ENCODE assay signal across 29 cellular contexts in the genomic region with DNA sequence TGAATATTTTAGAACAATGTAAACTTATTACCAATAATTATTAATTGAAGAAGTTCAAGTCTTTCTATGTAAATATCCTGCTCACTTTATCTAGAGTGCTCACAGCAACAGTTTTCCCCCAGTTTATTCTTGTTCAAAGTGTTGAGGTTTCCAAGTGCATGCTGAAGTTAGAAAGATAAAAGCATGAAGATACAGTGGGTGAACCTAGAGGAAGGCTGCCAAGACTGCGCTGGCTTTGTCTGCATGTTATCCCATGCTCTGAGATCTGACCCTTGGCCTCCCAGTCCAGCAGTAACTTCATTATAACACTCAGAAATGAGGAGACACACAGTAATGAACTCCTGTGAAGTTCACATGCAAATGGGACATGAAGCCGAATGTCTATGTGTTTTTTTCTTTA.
"Had no signal": no experiment of that assay in that cellular context is flagged by ENCODE, and none has a peak within 500 bp of the region (broad histone marks: within the 10 kb centered on the region; RNA-seq: fewer than 3 reads in every experiment).

No MANE protein-coding gene starts in this region.

- H3K4me1 ChIP-seq: adrenal gland, body of pancreas, gastroesophageal sphincter, left lung, stomach, suprapubic skin, tibial nerve had no signal

- H3K27me3 ChIP-seq: adrenal gland, body of pancreas, gastroesophageal sphincter, left lung, neutrophil, stomach, suprapubic skin, tibial nerve had no signal

- H3K4me1 Mint-ChIP-seq: activated naive CD8-positive, alpha-beta T cell treated with anti-CD3 and anti-CD28 coated beads for 36 hours; nephron; stimulated activated memory B cell treated with anti-CD40 and anti-IgM and Interleukin-4, amounts not matched to agents 10 μg/mL and 1 μg/mL and 100 μg/mL, for 72 hours had no signal

- DNase-seq: activated B cell treated with CpG ODN at 0.5 μM for 24 hours; activated CD8-positive, alpha-beta memory T cell treated with anti-CD3 and anti-CD28 coated beads for 24 hours; activated effector memory CD4-positive, alpha-beta T cell treated with Interleukin-2 at 50 U/mL for 16 hours; activated naive CD4-positive, alpha-beta T cell treated with Interleukin-2 at 50 U/mL for 16 hours; activated naive CD8-positive, alpha-beta T cell treated with anti-CD3 and anti-CD28 coated beads for 36 hours; adrenal gland; aorta; dorsolateral prefrontal cortex; effector memory CD8-positive, alpha-beta T cell; hypothalamus; left lung; stimulated activated CD4-positive, alpha-beta T cell treated with anti-CD3 and anti-CD28 coated beads, Interleukin-1b, Interleukin-23, amount 100 ng/mL, for 48 hours; stimulated activated CD4-positive, alpha-beta T cell treated with anti-CD3 and anti-CD28 coated beads, Interleukin-4, amount 100 ng/mL, for 4 hours; stimulated activated CD8-positive, alpha-beta memory T cell treated with anti-CD3 and anti-CD28 coated beads, Interleukin-4, amount 100 ng/mL, for 48 hours; stomach; SW 1271; T-helper 9 cell had no signal

- H3K4me3 Mint-ChIP-seq: activated B cell treated with CpG ODN at 0.5 μM for 24 hours; activated naive CD8-positive, alpha-beta T cell treated with anti-CD3 and anti-CD28 coated beads for 36 hours; effector memory CD8-positive, alpha-beta T cell; nephron; stimulated activated memory B cell treated with anti-CD40 and anti-IgM and Interleukin-4, amounts not matched to agents 10 μg/mL and 1 μg/mL and 100 μg/mL, for 72 hours; T-helper 1 cell treated with Interleukin-12 subunit alpha and Interleukin-12 subunit beta and Interleukin-4 antibody, amounts not matched to agents 30 μg/mL and 1 μg/mL, for 36 hours had no signal

- H3K36me3 Mint-ChIP-seq: activated naive CD8-positive, alpha-beta T cell treated with anti-CD3 and anti-CD28 coated beads for 36 hours; stimulated activated memory B cell treated with anti-CD40 and anti-IgM and Interleukin-4, amounts not matched to agents 10 μg/mL and 1 μg/mL and 100 μg/mL, for 72 hours had no signal

- H3K27me3 Mint-ChIP-seq: activated B cell treated with CpG ODN at 0.5 μM for 24 hours; stimulated activated memory B cell treated with anti-CD40 and anti-IgM and Interleukin-4, amounts not matched to agents 10 μg/mL and 1 μg/mL and 100 μg/mL, for 72 hours had no signal

- ATAC-seq: body of pancreas; effector memory CD8-positive, alpha-beta T cell; gastroesophageal sphincter; left lung; sciatic nerve; stimulated activated memory B cell treated with anti-CD40 and anti-IgM and Interleukin-4, amounts not matched to agents 10 μg/mL and 1 μg/mL and 100 μg/mL, for 72 hours had no signal

- H3K9me3 Mint-ChIP-seq: activated B cell treated with CpG ODN at 0.5 μM for 24 hours; activated naive CD8-positive, alpha-beta T cell treated with anti-CD3 and anti-CD28 coated beads for 36 hours; effector memory CD8-positive, alpha-beta T cell; nephron; stimulated activated memory B cell treated with anti-CD40 and anti-IgM and Interleukin-4, amounts not matched to agents 10 μg/mL and 1 μg/mL and 100 μg/mL, for 72 hours; T-helper 1 cell treated with Interleukin-12 subunit alpha and Interleukin-12 subunit beta and Interleukin-4 antibody, amounts not matched to agents 30 μg/mL and 1 μg/mL, for 36 hours had no signal

- H3K27ac ChIP-seq: adrenal gland, body of pancreas, coronary artery, dorsolateral prefrontal cortex, gastroesophageal sphincter, left lung, neutrophil, SK-N-MC, stomach, suprapubic skin, tibial nerve had no signal

- H3K9me3 ChIP-seq: adrenal gland, body of pancreas, gastroesophageal sphincter, left lung, neutrophil, stomach, suprapubic skin, tibial nerve had no signal

- H3K4me3 ChIP-seq: adrenal gland, body of pancreas, coronary artery, dorsolateral prefrontal cortex, gastroesophageal sphincter, left lung, SK-N-MC, skin epidermis, stomach, suprapubic skin, tibial nerve had no signal

- H3K36me3 ChIP-seq: adrenal gland, gastroesophageal sphincter, left lung, neutrophil, stomach, suprapubic skin, tibial nerve had no signal

- H3K27ac Mint-ChIP-seq: activated B cell treated with CpG ODN at 0.5 μM for 24 hours; activated naive CD8-positive, alpha-beta T cell treated with anti-CD3 and anti-CD28 coated beads for 36 hours; effector memory CD8-positive, alpha-beta T cell; nephron; stimulated activated memory B cell treated with anti-CD40 and anti-IgM and Interleukin-4, amounts not matched to agents 10 μg/mL and 1 μg/mL and 100 μg/mL, for 72 hours; T-helper 1 cell treated with Interleukin-12 subunit alpha and Interleukin-12 subunit beta and Interleukin-4 antibody, amounts not matched to agents 30 μg/mL and 1 μg/mL, for 36 hours had no signal
